In the genomic region with DNA sequence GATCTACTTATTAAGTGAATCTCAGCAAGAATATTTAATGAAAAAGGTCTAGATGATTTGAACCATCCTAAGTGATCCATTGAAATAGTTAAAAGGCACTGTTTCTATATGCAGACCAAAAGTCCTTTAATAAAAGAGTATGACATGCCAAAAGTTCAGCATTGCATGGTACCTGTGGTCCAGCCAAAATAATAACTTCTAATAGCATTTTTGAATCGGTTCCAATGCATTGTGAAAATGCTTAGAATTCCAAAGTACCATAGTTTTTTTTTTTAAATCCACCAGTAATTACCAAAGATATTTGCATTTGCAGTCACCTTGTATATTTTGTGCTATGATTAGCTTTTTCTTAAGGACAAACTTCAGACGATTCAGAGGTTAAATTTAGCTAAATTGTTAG, we compare ENCODE assay signal across 23 cellular contexts.
"Had no signal": no experiment of that assay in that cellular context is flagged by ENCODE, and none has a peak within 500 bp of the region (broad histone marks: within the 10 kb centered on the region; RNA-seq: fewer than 3 reads in every experiment).

No MANE protein-coding gene starts in this region.

- H3K9me3 Mint-ChIP-seq: effector memory CD8-positive, alpha-beta T cell; naive thymus-derived CD8-positive, alpha-beta T cell; nephron progenitor cell; stimulated activated memory B cell treated with anti-CD40 and anti-IgM and Interleukin-4, amounts not matched to agents 10 μg/mL and 1 μg/mL and 100 μg/mL, for 72 hours had no signal

- H3K36me3 Mint-ChIP-seq: stimulated activated memory B cell treated with anti-CD40 and anti-IgM and Interleukin-4, amounts not matched to agents 10 μg/mL and 1 μg/mL and 100 μg/mL, for 72 hours had no signal

- H3K4me1 ChIP-seq: lower lobe of right lung, psoas muscle, right lobe of liver, transverse colon, upper lobe of right lung had no signal

- H3K27ac Mint-ChIP-seq: effector memory CD8-positive, alpha-beta T cell; naive thymus-derived CD8-positive, alpha-beta T cell; nephron progenitor cell; stimulated activated memory B cell treated with anti-CD40 and anti-IgM and Interleukin-4, amounts not matched to agents 10 μg/mL and 1 μg/mL and 100 μg/mL, for 72 hours had no signal

- H3K9me3 ChIP-seq: lower lobe of right lung, ovary, psoas muscle, right lobe of liver, thoracic aorta, transverse colon, upper lobe of right lung had no signal

- H3K36me3 ChIP-seq: lower lobe of right lung, ovary, right lobe of liver, thoracic aorta, transverse colon, upper lobe of right lung had no signal

- H3K27me3 ChIP-seq: ovary, upper lobe of right lung had no signal

- H3K4me3 Mint-ChIP-seq: effector memory CD8-positive, alpha-beta T cell; naive thymus-derived CD8-positive, alpha-beta T cell; nephron progenitor cell; stimulated activated memory B cell treated with anti-CD40 and anti-IgM and Interleukin-4, amounts not matched to agents 10 μg/mL and 1 μg/mL and 100 μg/mL, for 72 hours had no signal

- DNase-seq: cerebellar nuclear complex; cortex of kidney; effector memory CD8-positive, alpha-beta T cell; head of caudate nucleus; left ventricle myocardium superior; lower lobe of right lung; naive thymus-derived CD8-positive, alpha-beta T cell; nephron progenitor cell; nucleus accumbens; ovary; posterior cingulate gyrus; psoas muscle; retina; right lobe of liver; stimulated activated CD4-positive, alpha-beta T cell treated with anti-CD3 and anti-CD28 coated beads, Interleukin-12 subunit alpha, Interleukin-12 subunit beta, amount 100 ng/mL, for 4 hours; stimulated activated CD4-positive, alpha-beta T cell treated with anti-CD3 and anti-CD28 coated beads, Interleukin-2, amount 100 ng/mL, for 24 hours; stimulated activated CD4-positive, alpha-beta T cell treated with anti-CD3 and anti-CD28 coated beads, Interleukin-4, amount 100 ng/mL, for 24 hours; stimulated activated naive CD8-positive, alpha-beta T cell treated with anti-CD3 and anti-CD28 coated beads, Interleukin-15, Interleukin-2, amounts not matched to agents 100 U/mL and 50 U/mL, for 24 hours; transverse colon; upper lobe of right lung had no signal

- H3K4me1 Mint-ChIP-seq: naive thymus-derived CD8-positive, alpha-beta T cell; nephron progenitor cell; stimulated activated memory B cell treated with anti-CD40 and anti-IgM and Interleukin-4, amounts not matched to agents 10 μg/mL and 1 μg/mL and 100 μg/mL, for 72 hours had no signal

- H3K27ac ChIP-seq: lower lobe of right lung, ovary, psoas muscle, right lobe of liver, thoracic aorta, transverse colon, upper lobe of right lung had no signal

- ATAC-seq: effector memory CD8-positive, alpha-beta T cell; left ventricle myocardium superior; lower lobe of right lung; naive thymus-derived CD8-positive, alpha-beta T cell; psoas muscle; right lobe of liver; stimulated activated memory B cell treated with anti-CD40 and anti-IgM and Interleukin-4, amounts not matched to agents 10 μg/mL and 1 μg/mL and 100 μg/mL, for 72 hours; stimulated activated naive CD8-positive, alpha-beta T cell treated with anti-CD3 and anti-CD28 coated beads, Interleukin-15, Interleukin-2, amounts not matched to agents 100 U/mL and 50 U/mL, for 24 hours; upper lobe of right lung had no signal

- H3K4me3 ChIP-seq: lower lobe of right lung, ovary, psoas muscle, right lobe of liver, smooth muscle cell, thoracic aorta, transverse colon, upper lobe of right lung had no signal
